ENCODE assay signal across 18 cellular contexts in the genomic region with DNA sequence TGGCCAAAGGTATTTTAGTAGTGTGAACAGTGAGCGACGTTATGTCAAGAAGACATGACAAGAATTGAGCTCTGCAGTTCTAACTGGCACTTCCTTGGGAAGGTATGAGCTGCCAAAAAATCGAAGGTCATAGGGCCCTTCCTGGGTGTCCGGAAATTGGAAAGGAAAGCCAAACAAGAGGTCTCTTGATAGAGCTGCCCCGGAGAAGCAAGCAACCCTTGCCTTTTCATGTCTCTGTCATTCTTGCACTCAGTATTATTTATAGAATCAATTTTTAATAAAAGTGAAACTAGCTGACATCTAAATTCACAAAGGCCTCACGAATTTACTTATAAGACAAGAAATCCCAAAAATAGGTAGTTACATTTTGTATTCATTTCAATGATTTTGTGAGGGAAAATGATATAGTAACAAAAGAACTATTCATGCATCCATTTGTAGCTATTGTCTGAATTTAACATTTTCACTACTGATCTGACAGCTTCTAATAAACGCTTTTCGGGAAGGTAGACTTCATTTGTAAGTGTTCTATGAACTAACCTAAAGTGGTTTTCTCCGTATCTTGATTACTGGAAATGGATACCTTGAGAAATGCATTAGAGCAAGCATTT.
DNase-seq lines count a peak whose midpoint lies in the region; ATAC-seq, FAIRE-seq and TF ChIP-seq lines count a peak whose summit lies in the region.
"Had no signal": no experiment of that assay in that cellular context is flagged by ENCODE, and none has a peak within 500 bp of the region (broad histone marks: within the 10 kb centered on the region; RNA-seq: fewer than 3 reads in every experiment).

No MANE protein-coding gene starts in this region.

- no peaks in the 10 kb centered on the region; a peak in 1 of 8 replicates for H3K36me3 ChIP-seq in H1 (ENCODE audit: control insufficient read depth in 2 of 4, insufficient read depth in 4 of 4, low read length in 3 of 4)

- 0 out of 2 replicates have a peak overlapping the region, but pooled peaks have one; percentile 10 for H2BK12ac ChIP-seq in H1 (ENCODE audit: low read depth, low read length)

- TF ChIP-seq CTCF in GM13977 (IDR thresholded peaks at IDR 0.05; ENCODE audit: extremely low read depth, insufficient read depth, missing control alignments) (no peak), H1 (IDR thresholded peaks at IDR 0.05; ENCODE audit: control extremely low read depth in 1 of 3, insufficient read depth in 1 of 3, low read depth in 1 of 3, low read length in 3 of 3) (no peak)

- H3K4ac ChIP-seq in H1 (replicated peaks; ENCODE audit: insufficient read length, low read depth, low read length) = no peak overlapping the region

- no peaks in the 10 kb centered on the region for H3K79me2 ChIP-seq in H1 (ENCODE audit: control insufficient read depth in 1 of 2, insufficient read depth in 2 of 2, low read length in 2 of 2)

- no peaks in the 10 kb centered on the region for H3K27me3 ChIP-seq in H1 (replicated peaks in 1 of 4; ENCODE audit: control insufficient read depth in 3 of 4, extremely low read depth in 1 of 4, insufficient read depth in 3 of 4, low read length in 3 of 4)

- H4K5ac ChIP-seq in H1 (ENCODE audit: insufficient read length, low read depth, low read length) = no peak overlapping the region

- no peak overlapping the region for H3K9ac ChIP-seq in H1 (replicated peaks in 1 of 4; ENCODE audit: extremely low read depth in 1 of 4, low read depth in 3 of 4, low read length in 3 of 4)

- H3K23ac ChIP-seq in H1 (ENCODE audit: insufficient read length) = no peak overlapping the region

- H2BK20ac ChIP-seq in H1 (ENCODE audit: low read length) = peak overlapping the region; percentile 82

- ATAC-seq in GM21529 (IDR thresholded peaks at IDR 0.05; ENCODE audit: unreplicated experiment) = peak; percentile 68
- peak; percentile 44 for ATAC-seq in HG03378 (IDR thresholded peaks at IDR 0.05; ENCODE audit: unreplicated experiment)
- ATAC-seq in GM19328 (IDR thresholded peaks at IDR 0.05; ENCODE audit: unreplicated experiment) = no peak
- ATAC-seq: T-helper 17 cell had no signal

- H3K4me3 ChIP-seq in H1 (ENCODE audit: extremely low read depth in 1 of 4, insufficient read depth in 2 of 4, low read depth in 3 of 4, low read length in 4 of 4) = no peak overlapping the region

- WGBS in H1 (ENCODE audit: extremely low coverage in 1 of 2, insufficient coverage in 1 of 2, insufficient read length in 1 of 2, insufficient replicate concordance in 2 of 2, low coverage in 1 of 2, low lambda C conversion rate in 2 of 2, missing lambda C conversion rate in 1 of 2), 2 experiments = 84% methylated on average over 9 of the region's 9 CpGs; no CpG with 5 or more reads in 1 of the 2 experiments

- no peak overlapping the region for H2AFZ ChIP-seq in H1 (ENCODE audit: low read length)

- H4K20me1 ChIP-seq in H1 (replicated peaks in 1 of 2; ENCODE audit: control insufficient read depth in 1 of 2, insufficient read depth in 2 of 2, low read length in 2 of 2) = no peaks in the 10 kb centered on the region

- no peak for TF ChIP-seq RAD21 in H1 (IDR thresholded peaks at IDR 0.05 in 1 of 2, conservative IDR thresholded peaks at IDR 0.05 in 1 of 2; ENCODE audit: low read depth in 2 of 2, low read length in 2 of 2)

- peaks cover 6 to 8% of the 10 kb centered on the region in 2 experiments; a peak in 3 of 4 replicates for H3K9me3 ChIP-seq in H1 (ENCODE audit: insufficient read depth in 2 of 2, low read depth in 1 of 2, low read length in 1 of 2)

- no peak overlapping the region for H3K14ac ChIP-seq in H1 (ENCODE audit: insufficient read length)

- no peaks in the 10 kb centered on the region for H3K79me1 ChIP-seq in H1 (ENCODE audit: low read depth, low read length)

- no peak overlapping the region for H4K91ac ChIP-seq in H1 (replicated peaks; ENCODE audit: insufficient read length, low read length)

- no peak overlapping the region for H2AK5ac ChIP-seq in H1 (ENCODE audit: low read depth, low read length)

- H3K4me2 ChIP-seq in H1 (ENCODE audit: insufficient read depth in 1 of 2, low read depth in 2 of 2, low read length in 2 of 2) = no peak overlapping the region

- peak; percentile 4 for DNase-seq in GM13977 (ENCODE audit: low spot score)
- DNase-seq in H1 (ENCODE audit: low read depth in 1 of 2, low spot score in 2 of 2) = no peak
- DNase-seq in SKM-1 treated with dmso at 0.1 percent for 144 hours (lab: John Stamatoyannopoulos, UW; ENCODE audit: unreplicated experiment) = no peak
- no peak for DNase-seq in activated effector memory CD4-positive, alpha-beta T cell treated with anti-CD3 and anti-CD28 coated beads, Interleukin-2, amount 50 U/mL, for 16 hours
- DNase-seq: DMS153; EL; HCEC 1CT; NCI-H1930; NCI-H69; NK-92 treated with Interleukin-12 subunit alpha and Interleukin-12 subunit beta, amount 100 ng/mL, for 24 hours; SIG-M5; T-helper 17 cell had no signal

- POLR2A ChIA-PET in H1 (lab: Charles Lee; ENCODE audit: partially characterized antibody) = interaction anchor here (1.0 kb wide), 1 partner anchor 280 kb away, joined by 3 read pairs; the partner anchor contains the start of genes TMEM167A and XRCC4

- CTCF ChIA-PET in H1 (lab: Charles Lee; ENCODE audit: partially characterized antibody) = interaction anchor here (1.0 to 1.5 kb wide), 3 partner anchors 10 to 72 kb away, joined by 3 to 4 read pairs (median 3); no protein-coding TSS in a partner anchor

- H3K56ac ChIP-seq in H1 (replicated peaks; ENCODE audit: insufficient read length, low read depth, low read length) = no peak overlapping the region

- H2BK120ac ChIP-seq in H1 (replicated peaks; ENCODE audit: low read depth, low read length) = no peak overlapping the region

- no peak overlapping the region for H3K27ac ChIP-seq in H1 (ENCODE audit: low read depth, low read length)
- H3K27ac ChIP-seq: C4-2B had no signal

- FAIRE-seq in H1 (lab: Jason Lieb, UNC) = no peak
- FAIRE-seq: GM18507, HTR-8/SVneo had no signal

- in situ Hi-C loops in GM13977 (cut with MboI; ENCODE audit: low pct_unique_long_range_greater_than_20kb, low sequenced_read_pairs, unreplicated experiment) = no loop called here

- H2BK5ac ChIP-seq in H1 (ENCODE audit: low read depth, low read length) = no peak overlapping the region

- no peak overlapping the region for H4K8ac ChIP-seq in H1 (ENCODE audit: extremely low read depth, insufficient read depth, low read length)

- no peak overlapping the region for H2BK15ac ChIP-seq in H1 (ENCODE audit: low read length)

- no peak for TF ChIP-seq EP300 in H1 (IDR thresholded peaks at IDR 0.05; ENCODE audit: borderline replicate concordance in 1 of 2, low read depth in 2 of 2, low read length in 2 of 2)

- H3K18ac ChIP-seq in H1 (ENCODE audit: extremely low read depth, low read length) = no peak overlapping the region

- no peak for TF ChIP-seq POLR2A in H1 (IDR thresholded peaks at IDR 0.05; ENCODE audit: control extremely low read depth in 1 of 2, low read depth in 2 of 2, low read length in 2 of 2)

- no peaks in the 10 kb centered on the region; the same call in 1 of the 2 replicates for H3K23me2 ChIP-seq in H1 (ENCODE audit: low read depth, low read length)

- H3K4me1 ChIP-seq in H1 (replicated peaks in 1 of 4; ENCODE audit: control insufficient read depth in 3 of 4, insufficient read depth in 4 of 4, low read length in 3 of 4) = peaks cover 4 to 19% (median 8%) of the 10 kb centered on the region in 4 experiments; a peak in 5 of 7 replicates

TF ChIP-seq in H1, 55 proteins besides CTCF, POLR2A, EP300 and RAD21 (continues in another document):
- TF ChIP-seq KDM1A (IDR thresholded peaks at IDR 0.05; ENCODE audit: borderline replicate concordance, low read length) (no peak), CHD2 (IDR thresholded peaks at IDR 0.05; ENCODE audit: low read length) (no peak), TCF12 (IDR thresholded peaks at IDR 0.05; ENCODE audit: low read depth, low read length) (no peak), USF2 (IDR thresholded peaks at IDR 0.05; ENCODE audit: low read length) (no peak), TBP (IDR thresholded peaks at IDR 0.05; ENCODE audit: low read depth, low read length) (no peak), CEBPB (IDR thresholded peaks at IDR 0.05; ENCODE audit: low read depth, low read length) (no peak), GTF2F1 (IDR thresholded peaks at IDR 0.05; ENCODE audit: borderline replicate concordance, low read depth, low read length) (no peak), BRCA1 (IDR thresholded peaks at IDR 0.05; ENCODE audit: low read depth, low read length) (no peak), NANOG (IDR thresholded peaks at IDR 0.05; ENCODE audit: insufficient read depth, low read depth, low read length, poor library complexity, severe bottlenecking) (no peak)
